In the genomic region with DNA sequence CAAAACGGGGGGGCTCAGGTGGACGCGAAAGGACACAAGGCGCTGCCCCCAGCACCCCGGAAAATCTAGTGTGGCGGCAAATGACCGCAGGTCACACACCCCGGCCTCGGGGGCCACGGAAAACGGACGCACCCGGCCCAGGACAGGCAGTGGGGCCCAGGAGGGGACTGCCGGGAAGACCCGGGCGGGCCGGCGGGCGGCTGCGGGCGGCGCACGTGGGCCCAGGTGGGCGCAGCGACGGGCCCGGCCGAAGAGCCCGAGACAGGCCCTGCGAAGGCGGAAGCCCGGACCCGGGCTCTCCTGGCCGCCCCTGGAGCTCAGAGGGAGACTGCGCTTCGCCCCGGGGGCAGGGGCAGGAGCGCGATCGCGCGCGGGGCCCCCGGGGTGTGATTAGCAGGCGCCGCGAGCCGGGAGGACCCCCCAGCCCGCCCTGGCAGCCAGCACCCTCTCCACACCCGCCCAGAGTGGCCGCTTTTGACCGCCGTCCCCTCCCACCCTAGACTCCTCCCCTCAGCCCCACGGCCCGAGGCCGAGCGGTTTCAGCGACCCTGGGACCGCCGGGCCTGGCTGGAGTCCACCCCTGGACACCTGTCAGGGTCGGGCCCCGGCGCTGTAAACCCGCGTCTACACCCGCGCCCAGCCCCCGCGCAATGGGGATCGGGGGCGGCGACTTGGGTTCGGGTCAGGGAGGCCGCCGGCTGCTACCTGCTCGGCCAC, we compare ENCODE assay signal across 8 cellular contexts. TPM values are rescaled to one million over a fixed set of nuclear protein-coding genes. Genes with fewer than 3 reads are reported as not detected.
DNase-seq lines count a peak whose midpoint lies in the region; ATAC-seq and TF ChIP-seq lines count a peak whose summit lies in the region.

No MANE protein-coding gene starts in this region.

- ATAC-seq in GM21360 (IDR thresholded peaks at IDR 0.05; ENCODE audit: unreplicated experiment) (peak; percentile 41), HG03571 (IDR thresholded peaks at IDR 0.05; ENCODE audit: unreplicated experiment) (peak; percentile 61)

- H3K27ac Mint-ChIP-seq in type B pancreatic cell, result no peak overlapping the region

- no peak for TF ChIP-seq CTCF in DOHH2 (IDR thresholded peaks at IDR 0.05; ENCODE audit: low read depth, low read length, poor library complexity, severe bottlenecking)
- no peak for TF ChIP-seq CTCF in VCaP (conservative IDR thresholded peaks at IDR 0.05)
- TF ChIP-seq CTCF in type B pancreatic cell (conservative IDR thresholded peaks at IDR 0.05), result no peak

- H3K4me3 Mint-ChIP-seq in type B pancreatic cell, result peak overlapping the region; percentile 90

- H3K4me3 ChIP-seq in DOHH2 (ENCODE audit: low read length), result peak overlapping the region; percentile 83
- peak overlapping the region; percentile 95 for H3K4me3 ChIP-seq in effector memory CD4-positive, alpha-beta T cell (ENCODE audit: insufficient read depth, low read depth, low read length, poor library complexity, severe bottlenecking)
- peak overlapping the region; percentile 86 for H3K4me3 ChIP-seq in mononuclear cell (ENCODE audit: low read length)

- peaks cover 5% of the 10 kb centered on the region for H3K27me3 ChIP-seq in DOHH2 (ENCODE audit: control insufficient read depth, low read length)
- no peaks in the 10 kb centered on the region for H3K27me3 ChIP-seq in effector memory CD4-positive, alpha-beta T cell (replicated peaks; ENCODE audit: control insufficient read depth, insufficient read depth, low read length, poor library complexity, severe bottlenecking)
- no peaks in the 10 kb centered on the region for H3K27me3 ChIP-seq in mononuclear cell (ENCODE audit: insufficient read depth, low read length)

- H3K36me3 Mint-ChIP-seq in type B pancreatic cell, result peaks cover 8% of the 10 kb centered on the region

- peaks cover 27% of the 10 kb centered on the region for H3K4me1 Mint-ChIP-seq in type B pancreatic cell (ENCODE audit: unreplicated experiment)

- peaks cover 52% of the 10 kb centered on the region for H3K27me3 Mint-ChIP-seq in type B pancreatic cell

- H3F3A ChIP-seq in DOHH2 (ENCODE audit: control insufficient read depth, insufficient read depth), result peaks cover 15% of the 10 kb centered on the region

- no peaks in the 10 kb centered on the region for H3K9me2 ChIP-seq in DOHH2 (replicated peaks; ENCODE audit: control insufficient read depth, low read length)

- peak overlapping the region; percentile 51 for H3K27ac ChIP-seq in DOHH2 (ENCODE audit: low read depth, low read length)
- peak overlapping the region; percentile 94 for H3K27ac ChIP-seq in VCaP
- H3K27ac ChIP-seq in effector memory CD4-positive, alpha-beta T cell (ENCODE audit: insufficient read depth, low read length, poor library complexity, severe bottlenecking), result peak overlapping the region; percentile 86

- peak in 1 of 3 donors; percentile 21 for DNase-seq in effector memory CD4-positive, alpha-beta T cell
- DNase-seq in type B pancreatic cell (ENCODE audit: extremely low spot score, unreplicated experiment), result peak; percentile 76
- no peak for DNase-seq in NCI-H446 treated with DMSO at 0.1 percent for 48 hours (lab: John Stamatoyannopoulos, UW)

- peak overlapping the region; percentile 68 for H3K4me2 ChIP-seq in DOHH2 (ENCODE audit: low read length)

- peaks cover 55% of the 10 kb centered on the region for H3K79me2 ChIP-seq in DOHH2 (ENCODE audit: control insufficient read depth, low read length)

- H3K36me3 ChIP-seq in DOHH2 (ENCODE audit: control insufficient read depth, low read length), result peaks cover 19% of the 10 kb centered on the region
- no peaks in the 10 kb centered on the region for H3K36me3 ChIP-seq in effector memory CD4-positive, alpha-beta T cell (ENCODE audit: control insufficient read depth, insufficient read depth, low read length)

- no peaks in the 10 kb centered on the region for H3K9me3 ChIP-seq in DOHH2 (ENCODE audit: control insufficient read depth, insufficient read depth, low read length)
- no peaks in the 10 kb centered on the region for H3K9me3 ChIP-seq in effector memory CD4-positive, alpha-beta T cell (ENCODE audit: control insufficient read depth, low read length)
- H3K9me3 ChIP-seq in mononuclear cell (ENCODE audit: low read depth, low read length), result no peaks in the 10 kb centered on the region

- H4K20me1 ChIP-seq in DOHH2 (ENCODE audit: control insufficient read depth, insufficient read depth, low read depth, low read length), result no peaks in the 10 kb centered on the region

- H3K4me1 ChIP-seq in DOHH2 (ENCODE audit: control insufficient read depth, low read length), result peaks cover 60% of the 10 kb centered on the region
- peaks cover 40% of the 10 kb centered on the region for H3K4me1 ChIP-seq in effector memory CD4-positive, alpha-beta T cell (ENCODE audit: control insufficient read depth, insufficient read depth, low read length, poor library complexity, severe bottlenecking)
- peaks cover 66% of the 10 kb centered on the region for H3K4me1 ChIP-seq in mononuclear cell (ENCODE audit: insufficient read depth, low read length)

- no peaks in the 10 kb centered on the region for H3K9me3 Mint-ChIP-seq in type B pancreatic cell

RNA-seq across cellular contexts. Expression of a gene that starts 0.8 kb away (rescaled TPM):
- total RNA-seq in mononuclear cell, result 80.7 TPM
- 14.5 and 34.0 TPM in 2 replicates for total RNA-seq in type B pancreatic cell (ENCODE audit: low replicate concordance)
